In the genomic region with DNA sequence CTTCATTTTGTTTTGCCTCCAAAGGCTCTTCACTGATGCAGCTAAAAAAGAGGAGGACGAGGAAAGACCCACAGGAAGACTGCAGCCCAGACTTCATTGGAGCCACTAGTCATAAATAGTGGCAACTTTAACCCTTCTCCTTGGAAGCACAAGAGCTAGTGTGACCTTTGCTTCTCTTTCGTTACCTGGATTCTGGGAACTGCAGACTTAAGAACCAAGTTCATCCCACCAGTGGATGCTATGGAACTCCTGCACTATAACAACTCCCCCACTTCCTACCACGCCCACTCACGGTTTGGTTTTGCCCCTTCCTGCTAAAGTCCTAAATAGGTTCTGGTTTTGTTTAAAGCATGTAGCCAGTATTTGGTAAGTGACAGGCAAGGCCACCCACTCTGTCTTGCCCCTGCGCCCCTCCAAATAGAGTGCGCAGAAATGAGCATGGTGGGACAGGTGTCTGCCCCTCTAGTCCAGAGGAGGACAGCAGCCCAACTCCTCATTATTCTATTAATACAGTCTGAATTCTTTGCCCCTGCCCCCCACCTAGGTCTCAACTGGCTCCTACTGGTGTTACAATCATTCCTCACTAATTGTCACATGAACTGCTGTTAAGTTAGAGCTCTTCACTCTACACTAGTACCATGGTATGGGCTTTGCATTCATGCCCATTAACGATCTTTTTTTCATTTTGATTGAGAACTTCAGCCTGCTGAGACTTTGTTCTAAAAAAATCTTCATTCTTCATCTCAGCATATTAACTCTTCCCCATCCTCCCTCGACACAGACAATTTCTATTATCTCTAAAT, we compare ENCODE assay signal across 14 cellular contexts.
A peak's percentile ranks its signal among the peaks of the same experiment; 100 is the strongest.
DNase-seq lines count a peak whose midpoint lies in the region; ATAC-seq and TF ChIP-seq lines count a peak whose summit lies in the region.
"Had no signal": no experiment of that assay in that cellular context is flagged by ENCODE, and none has a peak within 500 bp of the region (broad histone marks: within the 10 kb centered on the region; RNA-seq: fewer than 3 reads in every experiment).

No MANE protein-coding gene starts in this region.

- no peak overlapping the region for H3K27ac ChIP-seq in BLaER1 treated with 17β-estradiol and CSF1 and Interleukin-3, amounts not matched to agents 10 nM and 100 nM

- no peaks in the 10 kb centered on the region for H3K27me3 Mint-ChIP-seq in Caco-2 (ENCODE audit: insufficient read depth, unreplicated experiment)
- no peaks in the 10 kb centered on the region for H3K27me3 Mint-ChIP-seq in activated CD8-positive, alpha-beta T cell treated with anti-CD3 and anti-CD28 coated beads for 36 hours

- H4K20me1 ChIP-seq in BLaER1 treated with 17β-estradiol and CSF1 and Interleukin-3, amounts not matched to agents 10 nM and 100 nM: peaks cover 0 to 93% (median 0%) of the 10 kb centered on the region in 11 experiments; a peak in 4 of 22 replicates

- ATAC-seq in activated CD8-positive, alpha-beta T cell treated with anti-CD3 and anti-CD28 coated beads for 36 hours: no peak
- ATAC-seq in left colon (peak; percentile 64), HG02610 (IDR thresholded peaks at IDR 0.05; ENCODE audit: unreplicated experiment) (no peak)

- H3K9ac ChIP-seq in BLaER1 treated with 17β-estradiol and CSF1 and Interleukin-3, amounts not matched to agents 10 nM and 100 nM: no peak overlapping the region

- no TSS peak for BruUV-seq in Caco-2 (replicated peaks; lab: Mats Ljungman, UMichigan)

- H3K4me3 Mint-ChIP-seq in Caco-2 (ENCODE audit: unreplicated experiment): no peak overlapping the region
- H3K4me3 Mint-ChIP-seq in activated CD8-positive, alpha-beta T cell treated with anti-CD3 and anti-CD28 coated beads for 36 hours: peak overlapping the region; percentile 46

- peaks cover 32% of the 10 kb centered on the region for H3K4me1 Mint-ChIP-seq in Caco-2 (ENCODE audit: low read depth, unreplicated experiment)
- H3K4me1 Mint-ChIP-seq in activated CD8-positive, alpha-beta T cell treated with anti-CD3 and anti-CD28 coated beads for 36 hours (ENCODE audit: low read depth): peaks cover 92% of the 10 kb centered on the region

- H3K36me3 Mint-ChIP-seq in Caco-2 (ENCODE audit: insufficient read depth, unreplicated experiment): peaks cover 22% of the 10 kb centered on the region
- peaks cover 59% of the 10 kb centered on the region for H3K36me3 Mint-ChIP-seq in activated CD8-positive, alpha-beta T cell treated with anti-CD3 and anti-CD28 coated beads for 36 hours (ENCODE audit: low read depth)

- H3K27me3 ChIP-seq in BLaER1 treated with 17β-estradiol and CSF1 and Interleukin-3, amounts not matched to agents 10 nM and 100 nM: no peaks in the 10 kb centered on the region
- no peaks in the 10 kb centered on the region for H3K27me3 ChIP-seq in Caco-2 (replicated peaks; ENCODE audit: control insufficient read depth, insufficient read depth, low read length)

- no peaks in the 10 kb centered on the region for H3K9me3 Mint-ChIP-seq in Caco-2 (ENCODE audit: unreplicated experiment)
- H3K9me3 Mint-ChIP-seq in activated CD8-positive, alpha-beta T cell treated with anti-CD3 and anti-CD28 coated beads for 36 hours: no peaks in the 10 kb centered on the region

- no peaks in the 10 kb centered on the region for H3K9me3 ChIP-seq in BLaER1 treated with 17β-estradiol and CSF1 and Interleukin-3, amounts not matched to agents 10 nM and 100 nM (replicated peaks in 1 of 11)
- no peaks in the 10 kb centered on the region for H3K9me3 ChIP-seq in Caco-2

- intact Hi-C loops in Caco-2 (cut with micrococcal nuclease; ENCODE audit: unreplicated experiment): no loop called here
- intact Hi-C loops in activated CD8-positive, alpha-beta T cell treated with anti-CD3 and anti-CD28 coated beads for 36 hours (cut with micrococcal nuclease): no loop called here
- intact Hi-C loops in left colon (cut with DNase I, micrococcal nuclease): loop anchor here in 1 of 2 donors (10.0 kb wide), 2 partner anchors 46 to 226 kb away; no protein-coding TSS in a partner anchor

- POLR2A ChIA-PET in Caco-2 (lab: Charles Lee): no interaction called here
- POLR2A ChIA-PET in activated CD8-positive, alpha-beta T cell treated with anti-CD3 and anti-CD28 coated beads for 36 hours (lab: Charles Lee): interaction anchor here (0.5 to 2.1 kb wide), 5 partner anchors 11 to 222 kb away, joined by 3 to 6 read pairs (median 3); no protein-coding TSS in a partner anchor

- CTCF ChIA-PET in Caco-2 (lab: Charles Lee): no interaction called here
- CTCF ChIA-PET in activated CD8-positive, alpha-beta T cell treated with anti-CD3 and anti-CD28 coated beads for 36 hours (lab: Charles Lee): interaction anchor here (0.9 to 3.5 kb wide), 2 partner anchors 10 to 528 kb away, joined by 3 to 18 read pairs; no protein-coding TSS in a partner anchor

- H3K4me2 ChIP-seq in BLaER1 treated with 17β-estradiol and CSF1 and Interleukin-3, amounts not matched to agents 10 nM and 100 nM: peak overlapping the region in 9 of 11 experiments; percentile 7 to 50 (median 25); a peak in 9 of 22 replicates
- H3K4me2 ChIP-seq: smooth muscle cell had no signal

- H3K4me3 ChIP-seq in BLaER1 treated with 17β-estradiol and CSF1 and Interleukin-3, amounts not matched to agents 10 nM and 100 nM: no peak overlapping the region
- no peak overlapping the region for H3K4me3 ChIP-seq in Caco-2 (ENCODE audit: low read depth, low read length)
- H3K4me3 ChIP-seq: smooth muscle cell had no signal

- H3K36me3 ChIP-seq in BLaER1 treated with 17β-estradiol and CSF1 and Interleukin-3, amounts not matched to agents 10 nM and 100 nM: no peaks in the 10 kb centered on the region; a peak in 1 of 22 replicates
- no peaks in the 10 kb centered on the region for H3K36me3 ChIP-seq in Caco-2 (ENCODE audit: control insufficient read depth, insufficient read depth, low read length)

- peak overlapping the region; percentile 43 for H3K27ac Mint-ChIP-seq in Caco-2 (ENCODE audit: unreplicated experiment)
- H3K27ac Mint-ChIP-seq in activated CD8-positive, alpha-beta T cell treated with anti-CD3 and anti-CD28 coated beads for 36 hours: peak overlapping the region; percentile 76

- TF ChIP-seq CTCF in Caco-2 (IDR thresholded peaks at IDR 0.05; ENCODE audit: insufficient read depth in 1 of 2, low read depth in 1 of 2, low read length in 1 of 2, severe bottlenecking in 1 of 2, unreplicated experiment in 1 of 2) (no peak), GM20000 (IDR thresholded peaks at IDR 0.05; ENCODE audit: extremely low read depth, missing control alignments) (no peak)
- no peak for TF ChIP-seq CTCF in activated CD8-positive, alpha-beta T cell treated with anti-CD3 and anti-CD28 coated beads for 36 hours (IDR thresholded peaks at IDR 0.05)

- peaks cover 5 to 12% (median 8%) of the 10 kb centered on the region in 10 experiments; a peak in 15 of 20 replicates for H3K4me1 ChIP-seq in BLaER1 treated with 17β-estradiol and CSF1 and Interleukin-3, amounts not matched to agents 10 nM and 100 nM
- H3K4me1 ChIP-seq in Caco-2: peaks cover under 1% of the 10 kb centered on the region

- no peak for DNase-seq in Caco-2
- DNase-seq in activated CD8-positive, alpha-beta T cell treated with anti-CD3 and anti-CD28 coated beads for 36 hours: no peak
- peak in 1 of 2 donors; percentile 22 for DNase-seq in left colon
- no peak for DNase-seq in SKM-1 (lab: John Stamatoyannopoulos, UW; ENCODE audit: unreplicated experiment)
- no peak for DNase-seq in GM20000 (ENCODE audit: low spot score)
- DNase-seq in HK-2 (ENCODE audit: unreplicated experiment): no peak
- DNase-seq: AML-193; central memory CD4-positive, alpha-beta T cell; NCI-H1092 treated with DMSO at 0.1 percent for 48 hours; occipital lobe; T-helper 9 cell had no signal
